ENCODE assay signal across 8 cellular contexts in genomic region chr7:134985894-134986362, GRCh38. TPM values are rescaled to one million over a fixed set of nuclear protein-coding genes. Genes with fewer than 3 reads are reported as not detected.
DNase-seq lines count a peak whose midpoint lies in the region; ATAC-seq and TF ChIP-seq lines count a peak whose summit lies in the region.

No MANE protein-coding gene starts in this region.

- H3K9me3 ChIP-seq in CD4-positive, alpha-beta memory T cell (ENCODE audit: control insufficient read depth in 1 of 2, low read length in 2 of 2), result no peaks in the 10 kb centered on the region
- H3K9me3 ChIP-seq in psoas muscle, result no peaks in the 10 kb centered on the region

- H3K27me3 ChIP-seq in CD4-positive, alpha-beta memory T cell (ENCODE audit: insufficient read depth, low read length), result no peaks in the 10 kb centered on the region
- no peaks in the 10 kb centered on the region for H3K27me3 ChIP-seq in psoas muscle (ENCODE audit: insufficient read depth in 3 of 3, low read length in 2 of 3)

- no peaks in the 10 kb centered on the region for H3K27me3 Mint-ChIP-seq in CD4-positive, alpha-beta memory T cell
- peaks cover 3% of the 10 kb centered on the region for H3K27me3 Mint-ChIP-seq in endothelial cell (ENCODE audit: unreplicated experiment)

- CTCF ChIA-PET in CD4-positive, alpha-beta memory T cell (lab: Charles Lee; ENCODE audit: partially characterized antibody), result interaction anchor here (0.6 to 8.6 kb wide), 39 partner anchors 11 to 669 kb away, joined by 3 to 162 read pairs (median 5); partner anchors contain the start of genes BPGM, CYREN, SLC35B4 and TMEM140

- no peaks in the 10 kb centered on the region for H3K36me3 ChIP-seq in CD4-positive, alpha-beta memory T cell (ENCODE audit: insufficient read depth, low read length)
- peaks cover 0 to 17% of the 10 kb centered on the region in 2 donors for H3K36me3 ChIP-seq in psoas muscle (ENCODE audit: insufficient read depth in 1 of 2, low read depth in 1 of 2)

- H3K4me3 ChIP-seq in CD4-positive, alpha-beta memory T cell (ENCODE audit: low read length in 2 of 2), result peak overlapping the region; percentile 60 to 86
- H3K4me3 ChIP-seq in LNCaP clone FGC (ENCODE audit: low read depth, low read length) (peak overlapping the region; percentile 95), psoas muscle (peak overlapping the region; percentile 78)

- no peaks in the 10 kb centered on the region for H3K9me3 Mint-ChIP-seq in CD4-positive, alpha-beta memory T cell
- H3K9me3 Mint-ChIP-seq in endothelial cell (ENCODE audit: unreplicated experiment), result no peaks in the 10 kb centered on the region

- ATAC-seq in GM21447 (IDR thresholded peaks at IDR 0.05; ENCODE audit: unreplicated experiment) (peak; percentile 36), psoas muscle (no peak)

- H3K27ac Mint-ChIP-seq in CD4-positive, alpha-beta memory T cell, result peak overlapping the region; percentile 98 to 100 (median 98)
- peak overlapping the region; percentile 94 for H3K27ac Mint-ChIP-seq in endothelial cell (ENCODE audit: unreplicated experiment)

- peak overlapping the region; percentile 96 to 99 (median 98) for H3K4me3 Mint-ChIP-seq in CD4-positive, alpha-beta memory T cell
- H3K4me3 Mint-ChIP-seq in endothelial cell (ENCODE audit: unreplicated experiment), result peak overlapping the region; percentile 90

- WGBS in psoas muscle, 3 donors, result 41 to 50% (median 47%) methylated on average over 8 of the region's 8 CpGs

- in situ Hi-C loops in GM13977 (cut with MboI; ENCODE audit: low pct_unique_long_range_greater_than_20kb, low sequenced_read_pairs, unreplicated experiment), result no loop called here

- TF ChIP-seq CTCF in LNCaP clone FGC (IDR thresholded peaks at IDR 0.05; ENCODE audit: control insufficient read depth, extremely low read depth, insufficient read depth) (no peak), endothelial cell (IDR thresholded peaks at IDR 0.05; ENCODE audit: unreplicated experiment) (no peak), psoas muscle (IDR thresholded peaks at IDR 0.05) (no peak), GM13977 (IDR thresholded peaks at IDR 0.05; ENCODE audit: extremely low read depth, insufficient read depth, missing control alignments) (no peak)

- H3K36me3 Mint-ChIP-seq in CD4-positive, alpha-beta memory T cell, result peaks cover 6 to 12% of the 10 kb centered on the region in 2 donors
- no peaks in the 10 kb centered on the region for H3K36me3 Mint-ChIP-seq in endothelial cell (ENCODE audit: low read depth, unreplicated experiment)

- H3K27ac ChIP-seq in CD4-positive, alpha-beta memory T cell (ENCODE audit: low read depth, low read length), result peak overlapping the region; percentile 80
- peak overlapping the region; percentile 88 for H3K27ac ChIP-seq in psoas muscle

- POLR2A ChIA-PET in CD4-positive, alpha-beta memory T cell (lab: Charles Lee; ENCODE audit: partially characterized antibody), result interaction anchor here (0.8 to 5.2 kb wide), 8 partner anchors 10 to 347 kb away, joined by 3 to 77 read pairs (median 5); partner anchors contain the start of genes CYREN, TMEM140 and WDR91

- H3K4me1 ChIP-seq in CD4-positive, alpha-beta memory T cell (ENCODE audit: insufficient read depth, low read length), result peaks cover 20% of the 10 kb centered on the region
- H3K4me1 ChIP-seq in psoas muscle, result peaks cover 9% of the 10 kb centered on the region

- peaks cover 22 to 34% (median 28%) of the 10 kb centered on the region in 4 donors for H3K4me1 Mint-ChIP-seq in CD4-positive, alpha-beta memory T cell
- peaks cover 4% of the 10 kb centered on the region for H3K4me1 Mint-ChIP-seq in endothelial cell (ENCODE audit: unreplicated experiment)

- intact Hi-C loops in CD4-positive, alpha-beta memory T cell (cut with micrococcal nuclease), result loop anchor here (1.0 kb wide), 7 partner anchors 162 to 991 kb away; partner anchors contain the start of genes BPGM, CNOT4, CYREN and MTPN
- intact Hi-C loops in psoas muscle (cut with DNase I), result loop anchor here (2.0 to 10.0 kb wide), 3 partner anchors 161 to 183 kb away; partner anchors contain the start of gene TMEM140 (in 1 of the 2)

- no peak for DNase-seq in CD4-positive, alpha-beta memory T cell
- no peak for DNase-seq in LNCaP clone FGC (ENCODE audit: low read depth)
- DNase-seq in endothelial cell (ENCODE audit: low spot score), result no peak
- no peak for DNase-seq in psoas muscle
- DNase-seq in superior temporal gyrus (ENCODE audit: extremely low spot score), result no peak
- DNase-seq in GM13977 (ENCODE audit: low spot score), result no peak
- DNase-seq in germinal center (ENCODE audit: low spot score), result no peak

RNA-seq across cellular contexts. Expression of gene AGBL3, which starts 0.4 kb away (rescaled TPM):
- total RNA-seq in CD4-positive, alpha-beta memory T cell, result 1 to 10 TPM; 5.5 to 6.2 TPM
- under 1 TPM; 0.42 to 0.91 TPM for polyA plus RNA-seq in CD4-positive, alpha-beta memory T cell
- total RNA-seq in endothelial cell (ENCODE audit: unreplicated experiment), result 3.0 TPM
- 1 to 10 TPM; 1.1 to 3.5 (median 2.3) TPM for total RNA-seq in psoas muscle
- polyA plus RNA-seq in psoas muscle, result 1 to 10 TPM in 1 of 3 donors, under 1 TPM in 2; 0.51 to 1.3 (median 0.76) TPM
